Comparison of ENCODE assay signal across 1 cellular context in the genomic region with DNA sequence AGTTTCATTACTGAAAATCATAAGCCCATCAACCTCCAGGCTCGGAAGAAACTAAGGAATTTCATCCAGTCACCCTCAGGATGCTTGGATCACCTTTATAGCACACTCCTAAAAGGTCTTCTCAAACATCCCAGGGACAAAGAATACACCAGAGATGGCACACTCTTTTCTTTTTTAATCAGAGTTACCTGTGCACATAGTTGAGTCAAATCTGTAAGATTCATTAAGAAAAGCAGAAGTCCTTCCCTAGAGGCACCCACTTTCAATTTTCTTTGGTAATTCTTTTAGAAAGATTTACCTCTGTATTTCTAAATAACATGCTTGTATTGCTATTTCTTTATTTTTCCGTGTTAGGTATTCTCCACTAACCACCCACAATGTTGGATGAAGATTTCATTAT.
TF ChIP-seq lines count a peak whose summit lies in the region.

No MANE protein-coding gene starts in this region.

TF ChIP-seq in endothelial cell of umbilical vein, 7 proteins besides CTCF, POLR2A, EP300 and RAD21:
- TF ChIP-seq EZH2 (IDR thresholded peaks at IDR 0.05; ENCODE audit: borderline replicate concordance, low read depth, low read length, severe bottlenecking) (no peak), FOS (IDR thresholded peaks at IDR 0.05; ENCODE audit: borderline replicate concordance, insufficient read depth, low read length) (no peak), MYC (IDR thresholded peaks at IDR 0.05; ENCODE audit: low read depth, low read length) (no peak), JUN (IDR thresholded peaks at IDR 0.05; ENCODE audit: borderline replicate concordance, insufficient read depth, insufficient read length, low read depth) (no peak), GATA2 (IDR thresholded peaks at IDR 0.05; ENCODE audit: insufficient read depth, insufficient read length, low read depth, low read length) (no peak), POLR2AphosphoS5 (IDR thresholded peaks at IDR 0.05; ENCODE audit: insufficient read depth, low read depth, low read length) (no peak)
- TF ChIP-seq, protein P1, sequence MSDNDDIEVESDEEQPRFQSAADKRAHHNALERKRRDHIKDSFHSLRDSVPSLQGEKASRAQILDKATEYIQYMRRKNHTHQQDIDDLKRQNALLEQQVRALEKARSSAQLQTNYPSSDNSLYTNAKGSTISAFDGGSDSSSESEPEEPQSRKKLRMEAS (IDR thresholded peaks at IDR 0.05; ENCODE audit: insufficient read depth, insufficient read length): no peak
